8 cellular contexts compared by ENCODE assay signal in the genomic region with DNA sequence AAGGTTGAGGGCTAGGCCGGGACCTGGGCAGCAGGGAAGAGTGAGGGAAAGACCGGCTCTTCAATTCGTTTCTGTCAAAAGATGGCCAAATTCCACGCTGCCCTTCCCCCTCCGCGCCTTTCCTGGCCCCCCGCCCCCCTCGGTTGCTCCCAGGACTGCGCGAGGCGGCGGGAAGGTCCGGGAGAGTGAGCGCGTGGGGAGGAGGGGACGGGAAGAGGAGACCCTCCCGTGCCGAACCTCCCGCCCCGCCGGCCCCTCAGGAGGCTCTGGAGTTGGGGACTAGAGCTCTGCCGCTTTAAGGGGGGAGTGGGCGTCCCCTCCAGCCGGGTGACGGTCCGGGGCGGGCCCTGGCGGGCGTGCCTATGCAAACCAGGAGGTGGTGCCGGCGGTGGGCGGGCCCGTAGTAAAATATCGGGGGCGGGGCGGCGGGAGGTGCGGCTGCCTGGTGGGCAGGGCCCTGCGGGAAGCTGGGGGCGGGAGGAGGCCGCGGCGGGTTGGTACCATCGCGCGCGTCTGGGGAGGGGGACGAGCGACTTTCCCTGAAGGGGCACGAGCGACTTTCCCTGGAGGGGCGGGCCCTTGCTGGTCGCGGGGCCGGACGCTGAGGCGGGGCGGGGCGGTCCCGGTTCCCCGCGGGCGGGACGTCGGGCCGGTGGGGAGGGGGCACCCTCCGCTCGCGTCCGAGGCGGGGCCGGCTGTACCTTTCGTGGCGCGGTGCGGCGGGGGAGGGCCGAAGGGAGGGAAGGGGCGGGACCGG. TPM values are rescaled to one million over a fixed set of nuclear protein-coding genes. Genes with fewer than 3 reads are reported as not detected.
DNase-seq lines count a peak whose midpoint lies in the region; ATAC-seq and TF ChIP-seq lines count a peak whose summit lies in the region.

No MANE protein-coding gene starts in this region.

- 0 to 2% (median 1%) methylated on average over 1 to 80 of the region's 80 CpGs for WGBS in spleen, 5 donors

- POLR2A ChIA-PET in A673 (lab: Charles Lee; ENCODE audit: low non-redundant PET): no interaction called here
- POLR2A ChIA-PET in activated B cell treated with CpG ODN at 0.5 μM for 24 hours (lab: Charles Lee): interaction anchor here (0.6 to 1.9 kb wide), 7 partner anchors 54 to 1681 kb away, joined by 3 to 22 read pairs (median 5); a partner anchor contains a TSS

- intact Hi-C loops in A673 (cut with micrococcal nuclease; ENCODE audit: unreplicated experiment) (loop anchor here (1.0 to 5.0 kb wide), 2 partner anchors 58 to 73 kb away; a partner anchor contains a TSS), activated B cell treated with CpG ODN at 0.5 μM for 24 hours (cut with micrococcal nuclease) (loop anchor here (1.0 to 10.0 kb wide), 3 partner anchors 58 to 355 kb away; a partner anchor contains a TSS), spleen (cut with DNase I; ENCODE audit: low total_unique reads) (loop anchor here (5.0 kb wide), 1 partner anchor 57 kb away; a partner anchor contains a TSS)

- DNase-seq in A673 (ENCODE audit: low spot score): peak; percentile 97
- peak; percentile 95 for DNase-seq in NCI-H2227 treated with DMSO at 0.1 percent for 48 hours (lab: John Stamatoyannopoulos, UW)
- DNase-seq in activated B cell treated with CpG ODN at 0.5 μM for 24 hours: peak; percentile 92
- DNase-seq in caudate nucleus (lab: John Stamatoyannopoulos, UW): peak; percentile 77 to 100 (median 97)
- DNase-seq in iris pigment epithelial cell (ENCODE audit: low read depth): peak; percentile 97
- peak; percentile 99 for DNase-seq in spleen

- peak overlapping the region; percentile 56 for H3K4me3 ChIP-seq in A673 (ENCODE audit: low read depth, low read length, poor library complexity, severe bottlenecking)
- H3K4me3 ChIP-seq in spleen: peak overlapping the region; percentile 52 to 91 (median 79)

- H3K27ac Mint-ChIP-seq in activated B cell treated with CpG ODN at 0.5 μM for 24 hours: peak overlapping the region; percentile 37

- H3K4me3 Mint-ChIP-seq in activated B cell treated with CpG ODN at 0.5 μM for 24 hours: peak overlapping the region; percentile 87

- no peaks in the 10 kb centered on the region for H3K36me3 Mint-ChIP-seq in activated B cell treated with CpG ODN at 0.5 μM for 24 hours (ENCODE audit: low read depth)

- H3K36me3 ChIP-seq in A673 (ENCODE audit: insufficient read depth, low read length, poor library complexity, severe bottlenecking) (no peaks in the 10 kb centered on the region), spleen (no peaks in the 10 kb centered on the region)

- H3K4me1 Mint-ChIP-seq in activated B cell treated with CpG ODN at 0.5 μM for 24 hours: peaks cover 19% of the 10 kb centered on the region

- TF ChIP-seq POLR2A in spleen (IDR thresholded peaks at IDR 0.05): peak in 1 of 3 donors; percentile 85

- ATAC-seq in GM19023 (IDR thresholded peaks at IDR 0.05; ENCODE audit: unreplicated experiment) (peak; percentile 82), HG03175 (IDR thresholded peaks at IDR 0.05; ENCODE audit: unreplicated experiment) (peak; percentile 83), activated B cell treated with CpG ODN at 0.5 μM for 24 hours (ENCODE audit: low read depth) (peak; percentile 84)

- H3K27ac ChIP-seq in A673 (ENCODE audit: low read depth, low read length, poor library complexity, severe bottlenecking): peak overlapping the region; percentile 70
- peak overlapping the region; percentile 80 for H3K27ac ChIP-seq in caudate nucleus (ENCODE audit: low read depth, low read length)
- peak overlapping the region; percentile 68 to 91 (median 84) for H3K27ac ChIP-seq in spleen

- no TSS peak for BruUV-seq in A673 (replicated peaks; lab: Mats Ljungman, UMichigan)

- no peaks in the 10 kb centered on the region for H3K27me3 Mint-ChIP-seq in activated B cell treated with CpG ODN at 0.5 μM for 24 hours

- CTCF ChIA-PET in A673 (lab: Charles Lee) (interaction anchor here (0.7 kb wide), 1 partner anchor 24 kb away, joined by 7 read pairs; no protein-coding TSS in a partner anchor), activated B cell treated with CpG ODN at 0.5 μM for 24 hours (lab: Charles Lee) (no interaction called here)

- H3K9me3 Mint-ChIP-seq in activated B cell treated with CpG ODN at 0.5 μM for 24 hours: no peaks in the 10 kb centered on the region

- no peaks in the 10 kb centered on the region for H3K27me3 ChIP-seq in A673 (replicated peaks; ENCODE audit: insufficient read depth, low read depth, low read length, poor library complexity)
- peaks cover 0 to 20% (median 0%) of the 10 kb centered on the region in 7 donors for H3K27me3 ChIP-seq in spleen (replicated peaks in 1 of 7)

- H3K4me1 ChIP-seq in A673 (ENCODE audit: insufficient read depth, low read length, poor library complexity, severe bottlenecking): peaks cover 5% of the 10 kb centered on the region
- H3K4me1 ChIP-seq in spleen: peaks cover 0 to 23% (median 19%) of the 10 kb centered on the region in 6 donors

- H3K9me3 ChIP-seq in A673 (ENCODE audit: low read depth, low read length, poor library complexity, severe bottlenecking) (no peaks in the 10 kb centered on the region), spleen (no peaks in the 10 kb centered on the region)

- TF ChIP-seq CTCF in A673 (conservative IDR thresholded peaks at IDR 0.05; ENCODE audit: low read depth, low read length) (no peak), activated B cell treated with CpG ODN at 0.5 μM for 24 hours (IDR thresholded peaks at IDR 0.05) (no peak), spleen (IDR thresholded peaks at IDR 0.05 in 8 of 11, conservative IDR thresholded peaks at IDR 0.05 in 3 of 11) (peak in 1 of 11 experiments; percentile 38)

RNA-seq across cellular contexts. Expression of a gene that starts 58.2 kb away (rescaled TPM):
- total RNA-seq in A673 (2021) (28.3 and 28.4 TPM in 2 replicates), activated B cell treated with CpG ODN at 0.5 μM for 24 hours (13.0 and 15.4 TPM in 2 replicates), spleen (10 to 100 TPM in 5 of 7 donors, 1 to 10 TPM in 2; 5.5 to 13.9 (median 11.6) TPM)
- 1 to 10 TPM in 1 of 3 donors, under 1 TPM in 2; 0.70 to 3.3 (median 0.91) TPM for polyA plus RNA-seq in spleen

Comparison
In these comparisons a context has a peak if more than half of its experiments do, and no peak if none do; other contexts are left out.
1. Peak in every context shown above with its lines: DNase-seq, ATAC-seq, H3K4me3 ChIP-seq and H3K27ac ChIP-seq.